In the genomic region with DNA sequence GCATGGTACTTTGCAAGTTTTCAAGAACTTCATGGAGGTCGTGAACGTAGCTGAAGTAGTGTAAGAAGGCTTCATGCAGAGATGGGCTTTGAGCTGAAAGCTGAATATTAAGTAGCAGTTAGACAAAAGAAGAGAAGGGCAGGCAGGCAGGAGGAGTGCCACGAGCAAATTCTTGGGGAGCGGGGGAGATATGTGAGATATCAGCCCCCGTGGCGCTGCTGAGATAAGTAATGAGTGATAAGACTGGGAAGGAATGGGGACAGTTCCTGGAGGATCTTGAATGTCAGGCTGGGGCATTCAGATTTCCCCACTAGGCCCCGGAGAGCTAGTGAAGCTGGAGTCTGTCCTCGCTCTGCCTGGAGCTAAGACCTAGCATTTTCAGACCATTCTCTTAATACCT, we compare ENCODE assay signal across 19 cellular contexts. TPM values are rescaled to one million over a fixed set of nuclear protein-coding genes. Genes with fewer than 3 reads are reported as not detected.
DNase-seq lines count a peak whose midpoint lies in the region; ATAC-seq, FAIRE-seq and TF ChIP-seq lines count a peak whose summit lies in the region.
"Had no signal": no experiment of that assay in that cellular context is flagged by ENCODE, and none has a peak within 500 bp of the region (broad histone marks: within the 10 kb centered on the region; RNA-seq: fewer than 3 reads in every experiment).

No MANE protein-coding gene starts in this region.

- no peaks in the 10 kb centered on the region for H3K79me2 ChIP-seq in H1 (ENCODE audit: control insufficient read depth in 1 of 2, insufficient read depth in 2 of 2, low read length in 2 of 2)

- no peak overlapping the region for H4K5ac ChIP-seq in H1 (ENCODE audit: insufficient read length, low read depth, low read length)

- H3K27ac ChIP-seq in A549 (peak overlapping the region; percentile 68 to 87), H1 (ENCODE audit: low read depth, low read length) (no peak overlapping the region), breast epithelium (no peak overlapping the region)

- no peak overlapping the region for H2BK120ac ChIP-seq in H1 (replicated peaks; ENCODE audit: low read depth, low read length)

- H2BK15ac ChIP-seq in H1 (ENCODE audit: low read length) = no peak overlapping the region

- WGBS in A549 (ENCODE audit: missing lambda C conversion rate) = 60% methylated on average over 8 of the region's 8 CpGs
- 75% methylated on average over 8 of the region's 8 CpGs; no CpG with 5 or more reads in 1 of the 2 experiments for WGBS in H1 (ENCODE audit: extremely low coverage in 1 of 2, insufficient coverage in 1 of 2, insufficient read length in 1 of 2, insufficient replicate concordance in 2 of 2, low coverage in 1 of 2, low lambda C conversion rate in 2 of 2, missing lambda C conversion rate in 1 of 2), 2 experiments

- peak overlapping the region; percentile 11; the same call in 1 of the 2 replicates for H2BK20ac ChIP-seq in H1 (ENCODE audit: low read length)

- peak in 1 of 2 experiments; percentile 6; a peak in 2 of 6 replicates for ATAC-seq in A549
- ATAC-seq in HG02852 (IDR thresholded peaks at IDR 0.05; ENCODE audit: unreplicated experiment) = no peak
- no peak for ATAC-seq in activated CD4-positive, CD25-positive, alpha-beta regulatory T cell treated with anti-CD3 and anti-CD28 coated beads, Interleukin-2, amount 50 U/mL, for 24 hours
- ATAC-seq: K562 had no signal

- H3K9me3 Mint-ChIP-seq in HFFc6 (no peaks in the 10 kb centered on the region; the same call in 1 of the 2 replicates), nephron (no peaks in the 10 kb centered on the region)

- DNase-seq in A549 (ENCODE audit: low read depth in 1 of 2, low spot score in 1 of 2) (peak in 1 of 2 experiments; percentile 11), HFFc6 (no peak), H1 (ENCODE audit: low read depth in 1 of 2, low spot score in 2 of 2) (no peak), breast epithelium (ENCODE audit: low spot score in 2 of 2) (no peak), KG1 (lab: John Stamatoyannopoulos, UW) (no peak)
- DNase-seq: C1 segment of cervical spinal cord, H7, MV-4-11, NCI-H1417, NCI-H2029, NCI-H2171, NCI-H446 treated with DMSO at 0.1 percent for 48 hours, SHP77, SK-N-SH had no signal

- H3K9me3 ChIP-seq in A549 = peaks cover 8% of the 10 kb centered on the region; the same call in 1 of the 3 replicates
- H3K9me3 ChIP-seq in H1 (ENCODE audit: insufficient read depth in 2 of 2, low read depth in 1 of 2, low read length in 1 of 2) = peaks cover 0 to under 1% of the 10 kb centered on the region in 2 experiments; a peak in 1 of 4 replicates
- no peaks in the 10 kb centered on the region for H3K9me3 ChIP-seq in breast epithelium
- H3K9me3 ChIP-seq: SK-N-SH had no signal

- H3K27me3 ChIP-seq in H1 (replicated peaks in 1 of 4; ENCODE audit: control insufficient read depth in 3 of 4, extremely low read depth in 1 of 4, insufficient read depth in 3 of 4, low read length in 3 of 4) (peaks cover 0 to 2% (median 0%) of the 10 kb centered on the region in 4 experiments; a peak in 1 of 7 replicates), breast epithelium (peaks cover 0 to 8% of the 10 kb centered on the region in 2 donors)

- TF ChIP-seq RAD21 in A549 (conservative IDR thresholded peaks at IDR 0.05 in 1 of 2, IDR thresholded peaks at IDR 0.05 in 1 of 2) (no peak), H1 (IDR thresholded peaks at IDR 0.05 in 1 of 2, conservative IDR thresholded peaks at IDR 0.05 in 1 of 2; ENCODE audit: low read depth in 2 of 2, low read length in 2 of 2) (no peak)

- no peak overlapping the region for H3K56ac ChIP-seq in H1 (replicated peaks; ENCODE audit: insufficient read length, low read depth, low read length)

- no peaks in the 10 kb centered on the region for H3K36me3 ChIP-seq in H1 (ENCODE audit: control insufficient read depth in 2 of 4, insufficient read depth in 4 of 4, low read length in 3 of 4)
- no peaks in the 10 kb centered on the region for H3K36me3 ChIP-seq in breast epithelium

- H3K36me3 Mint-ChIP-seq in HFFc6 (ENCODE audit: low read depth) (peaks cover 4% of the 10 kb centered on the region; the same call in 1 of the 2 replicates), nephron (ENCODE audit: low read depth) (peaks cover 4% of the 10 kb centered on the region)

- no peak overlapping the region for H3K18ac ChIP-seq in H1 (ENCODE audit: extremely low read depth, low read length)

- H2AFZ ChIP-seq in H1 (ENCODE audit: low read length) = no peak overlapping the region

- TF ChIP-seq POLR2A in A549 (IDR thresholded peaks at IDR 0.05; ENCODE audit: low read length) = no peak
- no peak for TF ChIP-seq POLR2A in H1 (IDR thresholded peaks at IDR 0.05; ENCODE audit: control extremely low read depth in 1 of 2, low read depth in 2 of 2, low read length in 2 of 2)
- TF ChIP-seq POLR2A in breast epithelium (IDR thresholded peaks at IDR 0.05) = no peak

- no peak overlapping the region for H3K4me3 ChIP-seq in A549
- no peak overlapping the region for H3K4me3 ChIP-seq in H1 (ENCODE audit: extremely low read depth in 1 of 4, insufficient read depth in 2 of 4, low read depth in 3 of 4, low read length in 4 of 4)
- no peak overlapping the region for H3K4me3 ChIP-seq in breast epithelium
- H3K4me3 ChIP-seq: K562 had no signal

- H3K27ac Mint-ChIP-seq in HFFc6 (peak overlapping the region; percentile 68), nephron (peak overlapping the region; percentile 73 to 97 (median 93))

- H3K23me2 ChIP-seq in H1 (ENCODE audit: low read depth, low read length) = no peaks in the 10 kb centered on the region

- H3K4me3 Mint-ChIP-seq in HFFc6 (no peak overlapping the region), nephron (no peak overlapping the region)

- intact Hi-C loops in breast epithelium (cut with DNase I; ENCODE audit: low total_unique reads) = loop anchor here (10.0 kb wide), 1 partner anchor 159 kb away; a partner anchor contains a TSS

- POLR2A ChIA-PET in A549 (lab: Yijun Ruan, JAX) = no interaction called here
- POLR2A ChIA-PET in H1 (lab: Charles Lee; ENCODE audit: partially characterized antibody) = interaction anchor here (1.1 to 1.5 kb wide), 2 partner anchors 153 to 155 kb away, joined by 3 to 5 read pairs; no protein-coding TSS in a partner anchor

- TF ChIP-seq CTCF in A549 (IDR thresholded peaks at IDR 0.05) = no peak
- TF ChIP-seq CTCF in HFFc6 (IDR thresholded peaks at IDR 0.05) = no peak
- no peak for TF ChIP-seq CTCF in H1 (IDR thresholded peaks at IDR 0.05; ENCODE audit: control extremely low read depth in 1 of 3, insufficient read depth in 1 of 3, low read depth in 1 of 3, low read length in 3 of 3)
- no peak for TF ChIP-seq CTCF in nephron (IDR thresholded peaks at IDR 0.05; ENCODE audit: unreplicated experiment in 3 of 3)
- no peak for TF ChIP-seq CTCF in breast epithelium (IDR thresholded peaks at IDR 0.05)

- H3K4me1 Mint-ChIP-seq in HFFc6 (ENCODE audit: low read depth) (peaks cover 58% of the 10 kb centered on the region), nephron (peaks cover 29% of the 10 kb centered on the region)

- no peak overlapping the region for H3K9ac ChIP-seq in H1 (replicated peaks in 1 of 4; ENCODE audit: extremely low read depth in 1 of 4, low read depth in 3 of 4, low read length in 3 of 4)
- H3K9ac ChIP-seq: SK-N-SH had no signal

- peak overlapping the region; percentile 55 for H3K4me2 ChIP-seq in A549
- H3K4me2 ChIP-seq in H1 (ENCODE audit: insufficient read depth in 1 of 2, low read depth in 2 of 2, low read length in 2 of 2) = no peak overlapping the region
- H3K4me2 ChIP-seq: SK-N-SH had no signal

- H2AK5ac ChIP-seq in H1 (ENCODE audit: low read depth, low read length) = no peak overlapping the region

- TF ChIP-seq EP300 in A549 (IDR thresholded peaks at IDR 0.05) (no peak), H1 (IDR thresholded peaks at IDR 0.05; ENCODE audit: borderline replicate concordance in 1 of 2, low read depth in 2 of 2, low read length in 2 of 2) (no peak)

- H3K4me1 ChIP-seq in A549 = peaks cover 61% of the 10 kb centered on the region
- peaks cover 0 to 8% (median 1%) of the 10 kb centered on the region in 4 experiments; a peak in 3 of 7 replicates for H3K4me1 ChIP-seq in H1 (replicated peaks in 1 of 4; ENCODE audit: control insufficient read depth in 3 of 4, insufficient read depth in 4 of 4, low read length in 3 of 4)
- no peaks in the 10 kb centered on the region for H3K4me1 ChIP-seq in breast epithelium

- H3K14ac ChIP-seq in H1 (ENCODE audit: insufficient read length) = no peak overlapping the region

- H2BK5ac ChIP-seq in H1 (ENCODE audit: low read depth, low read length) = no peak overlapping the region

- H3K4ac ChIP-seq in H1 (replicated peaks; ENCODE audit: insufficient read length, low read depth, low read length) = no peak overlapping the region

- H4K91ac ChIP-seq in H1 (replicated peaks; ENCODE audit: insufficient read length, low read length) = no peak overlapping the region

- no peak overlapping the region for H3K23ac ChIP-seq in H1 (ENCODE audit: insufficient read length)

- H3K27me3 Mint-ChIP-seq in HFFc6 (ENCODE audit: insufficient read depth) (peaks cover 3% of the 10 kb centered on the region; the same call in 1 of the 2 replicates), nephron (ENCODE audit: low read depth) (peaks cover 13% of the 10 kb centered on the region)

- CTCF ChIA-PET in A549 (lab: Yijun Ruan, JAX) (interaction anchor here (0.7 to 42.7 kb wide), 7 partner anchors 16 to 182 kb away, joined by 3 to 2212 read pairs (median 37); a partner anchor contains a TSS), H1 (lab: Charles Lee; ENCODE audit: partially characterized antibody) (interaction anchor here (0.5 to 53.4 kb wide), 15 partner anchors 14 to 481 kb away, joined by 3 to 2918 read pairs (median 3); a partner anchor contains a TSS)

- H3K79me1 ChIP-seq in H1 (ENCODE audit: low read depth, low read length) = no peaks in the 10 kb centered on the region

- H2BK12ac ChIP-seq in H1 (ENCODE audit: low read depth, low read length) = no peak overlapping the region

- FAIRE-seq in A549 (lab: Jason Lieb, UNC) = no peak
- no peak for FAIRE-seq in H1 (lab: Jason Lieb, UNC)
- FAIRE-seq: GM19239, K562 had no signal

- no peaks in the 10 kb centered on the region for H4K20me1 ChIP-seq in H1 (replicated peaks in 1 of 2; ENCODE audit: control insufficient read depth in 1 of 2, insufficient read depth in 2 of 2, low read length in 2 of 2)

- no peak overlapping the region; the same call in 1 of the 2 replicates for H4K8ac ChIP-seq in H1 (ENCODE audit: extremely low read depth, insufficient read depth, low read length)

RNA-seq across cellular contexts. Expression of a gene that starts 27.9 kb away (rescaled TPM):
- polyA plus RNA-seq in A549 (2011; rRNA removed) (18.7 and 26.2 TPM in 2 replicates), A549 (2017; fragmentation: RNase III; extraction: RNeasy Plus Mini Kit Qiagen cat#74134 plus additional on column Dnase treatment) (41.3 to 43.8 TPM (median 41.3 TPM) in 3 replicates), H1 (2011; rRNA removed) (14.2 and 22.9 TPM in 2 replicates)
- polyA plus RNA-seq in A549 (2012; cell fraction: cytosol; rRNA removed) = 18.7 and 25.7 TPM in 2 replicates
- polyA plus RNA-seq in A549 (2012; cell fraction: nucleus; rRNA removed) = 56.7 and 57.8 TPM in 2 replicates
- polyA minus RNA-seq in A549 (2011; rRNA and poly(A)+ RNA removed) = 41.2 and 49.0 TPM in 2 replicates
- 100 to 1,000 TPM in 5 of 6 experiments, 10 to 100 TPM in 1; 99.5 to 121 (median 107) TPM for total RNA-seq in HFFc6 (2021; fragmentation: NEBNext Ultra II Directional; extraction: Animal tissue kit (Norgen Biotek cat#: 25700))
- total RNA-seq in H1 (2021; fragmentation: NEBNext Ultra II Directional; extraction: Animal tissue kit (Norgen Biotek cat#: 25700)) = 39.0 and 41.8 TPM in 2 replicates
- polyA plus RNA-seq in H1 (2011; cell fraction: cytosol; rRNA removed) = 12.9 TPM
- polyA plus RNA-seq in H1 (2011; cell fraction: nucleus; rRNA removed) = 36.8 TPM
- 19.9 to 26.0 TPM (median 24.2 TPM) in 4 replicates for polyA plus RNA-seq in H1 (2012, experiment 1 of 2)
- polyA plus RNA-seq in H1 (2012, experiment 2 of 2) = 13.6 TPM
- 25.7 TPM for polyA plus RNA-seq in H1 (2013, experiment 1 of 2)
- polyA plus RNA-seq in H1 (2013, experiment 2 of 2) = 28.4 TPM
- 27.1 and 34.3 TPM in 2 replicates for polyA minus RNA-seq in H1 (2011; rRNA and poly(A)+ RNA removed)
- 19.2 TPM for polyA minus RNA-seq in H1 (2011; cell fraction: cytosol; rRNA and poly(A)+ RNA removed)
- 21.7 TPM for polyA minus RNA-seq in H1 (2011; cell fraction: nucleus; rRNA and poly(A)+ RNA removed)
- 10 to 100 TPM; 26.1 to 55.5 (median 34.1) TPM for total RNA-seq in breast epithelium

Comparison
In these comparisons a context has a peak if more than half of its experiments do, and no peak if none do; other contexts are left out.
1. H3K27ac ChIP-seq: peak in A549 (2 of 2); none in H1 (single experiment) and breast epithelium (0 of 2).